15 cellular contexts compared by ENCODE assay signal in the genomic region with DNA sequence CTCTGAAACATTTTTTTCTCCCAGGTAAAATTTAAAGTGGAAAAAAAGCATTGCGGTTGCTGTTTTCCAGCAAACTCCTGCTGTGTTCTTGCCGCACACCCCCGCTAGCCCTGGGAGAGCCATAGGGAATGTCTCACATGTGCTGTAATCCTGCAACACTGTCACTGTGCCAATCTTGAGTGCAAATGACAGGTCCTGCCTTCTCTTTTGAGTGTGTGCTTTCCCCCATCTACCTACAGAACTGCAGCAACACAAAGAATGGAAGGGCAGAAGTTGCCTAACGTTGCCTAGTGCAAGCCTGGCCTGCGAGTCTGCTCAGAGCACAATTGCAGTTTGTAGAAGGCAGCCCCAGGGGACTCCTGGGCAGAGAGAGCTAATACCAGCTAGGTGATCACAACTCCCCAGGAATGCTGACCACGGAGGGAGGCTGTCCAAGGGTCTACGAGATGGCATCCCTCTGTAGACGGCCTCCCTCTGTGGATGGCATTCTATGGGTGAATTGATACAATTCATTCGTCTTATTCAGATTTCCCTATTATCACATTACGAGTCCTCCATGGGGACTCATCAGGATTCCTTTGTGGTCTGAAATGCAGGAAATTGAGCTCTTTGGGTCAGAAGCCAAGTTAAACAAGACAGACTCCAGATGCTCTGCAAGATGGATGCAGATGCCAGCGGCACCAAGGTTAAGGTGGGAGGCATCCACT.
A peak's percentile ranks its signal among the peaks of the same experiment; 100 is the strongest.
DNase-seq lines count a peak whose midpoint lies in the region; ATAC-seq and TF ChIP-seq lines count a peak whose summit lies in the region.
"Had no signal": no experiment of that assay in that cellular context is flagged by ENCODE, and none has a peak within 500 bp of the region (broad histone marks: within the 10 kb centered on the region; RNA-seq: fewer than 3 reads in every experiment).

No MANE protein-coding gene starts in this region.

- ATAC-seq in sciatic nerve (peak; percentile 56), HG03457 (IDR thresholded peaks at IDR 0.05; ENCODE audit: unreplicated experiment) (no peak), foreskin keratinocyte (no peak)
- no peak for ATAC-seq in stimulated activated naive CD8-positive, alpha-beta T cell treated with anti-CD3 and anti-CD28 coated beads, Interleukin-15, amount 100 ng/mL, for 72 hours
- ATAC-seq: HepG2, Panc1 had no signal

- DNase-seq in H4 (ENCODE audit: low spot score) (peak; percentile 68), T1000 (lab: John Stamatoyannopoulos, UW) (peak; percentile 73), fibroblast of the conjunctiva (ENCODE audit: low read depth) (peak; percentile 21), sciatic nerve (ENCODE audit: low spot score) (no peak), NOMO-1 (lab: John Stamatoyannopoulos, UW; ENCODE audit: unreplicated experiment in 2 of 2) (no peak), foreskin keratinocyte (no peak)
- no peak for DNase-seq in stimulated activated naive CD8-positive, alpha-beta T cell treated with anti-CD3 and anti-CD28 coated beads, Interleukin-15, amount 100 ng/mL, for 72 hours
- DNase-seq: Caco-2; stimulated activated CD4-positive, alpha-beta T cell treated with anti-CD3 and anti-CD28 coated beads, Interleukin-1b, Interleukin-23, amount 100 ng/mL, for 48 hours had no signal

- intact Hi-C loops in sciatic nerve (cut with DNase I): no loop called here

- no peak for TF ChIP-seq CTCF in foreskin keratinocyte (conservative IDR thresholded peaks at IDR 0.05)

- H3K27ac ChIP-seq in foreskin keratinocyte: no peak overlapping the region
- H3K27ac ChIP-seq: VCaP had no signal

- H3K4me1 Mint-ChIP-seq in stimulated activated naive CD8-positive, alpha-beta T cell treated with anti-CD3 and anti-CD28 coated beads, Interleukin-15, amount 100 ng/mL, for 72 hours: no peaks in the 10 kb centered on the region

- H3K4me1 ChIP-seq in foreskin keratinocyte: no peaks in the 10 kb centered on the region
- H3K4me1 ChIP-seq: Caco-2 had no signal

- no peak overlapping the region for H3K27ac Mint-ChIP-seq in stimulated activated naive CD8-positive, alpha-beta T cell treated with anti-CD3 and anti-CD28 coated beads, Interleukin-15, amount 100 ng/mL, for 72 hours
- H3K27ac Mint-ChIP-seq: activated T-helper 1 cell treated with anti-CD3 and anti-CD28 coated beads, Interleukin-12 subunit alpha, Interleukin-12 subunit beta, Interleukin-2, Interleukin-4 antibody, amounts not matched to agents 30 ng/mL and 10 ng/mL and 1 ng/mL, durations not matched to agents 14 hours and 24 hours and 36 hours; stimulated activated naive CD8-positive, alpha-beta T cell treated with anti-CD3 and anti-CD28 coated beads, Interleukin-15, Interleukin-2, amounts not matched to agents 100 ng/mL and 50 ng/mL, for 24 hours had no signal

- H3K4me3 Mint-ChIP-seq in stimulated activated naive CD8-positive, alpha-beta T cell treated with anti-CD3 and anti-CD28 coated beads, Interleukin-15, amount 100 ng/mL, for 72 hours: no peak overlapping the region
- H3K4me3 Mint-ChIP-seq: activated T-helper 1 cell treated with anti-CD3 and anti-CD28 coated beads, Interleukin-12 subunit alpha, Interleukin-12 subunit beta, Interleukin-2, Interleukin-4 antibody, amounts not matched to agents 30 ng/mL and 10 ng/mL and 1 ng/mL, durations not matched to agents 14 hours and 24 hours and 36 hours; stimulated activated naive CD8-positive, alpha-beta T cell treated with anti-CD3 and anti-CD28 coated beads, Interleukin-15, Interleukin-2, amounts not matched to agents 100 ng/mL and 50 ng/mL, for 24 hours had no signal

- H3K27me3 Mint-ChIP-seq in stimulated activated naive CD8-positive, alpha-beta T cell treated with anti-CD3 and anti-CD28 coated beads, Interleukin-15, amount 100 ng/mL, for 72 hours: peaks cover 50% of the 10 kb centered on the region

- no peaks in the 10 kb centered on the region for H3K27me3 ChIP-seq in foreskin keratinocyte

- no peaks in the 10 kb centered on the region for H3K9me3 Mint-ChIP-seq in stimulated activated naive CD8-positive, alpha-beta T cell treated with anti-CD3 and anti-CD28 coated beads, Interleukin-15, amount 100 ng/mL, for 72 hours
- H3K9me3 Mint-ChIP-seq: activated T-helper 1 cell treated with anti-CD3 and anti-CD28 coated beads, Interleukin-12 subunit alpha, Interleukin-12 subunit beta, Interleukin-2, Interleukin-4 antibody, amounts not matched to agents 30 ng/mL and 10 ng/mL and 1 ng/mL, durations not matched to agents 14 hours and 24 hours and 36 hours; stimulated activated naive CD8-positive, alpha-beta T cell treated with anti-CD3 and anti-CD28 coated beads, Interleukin-15, Interleukin-2, amounts not matched to agents 100 ng/mL and 50 ng/mL, for 24 hours had no signal

Comparison
In these comparisons a context has a peak if more than half of its experiments do, and no peak if none do; other contexts are left out.
1. DNase-seq: peak in H4 (single experiment), T1000 (single experiment) and fibroblast of the conjunctiva (single experiment); none in sciatic nerve (single experiment), stimulated activated naive CD8-positive, alpha-beta T cell treated with anti-CD3 and anti-CD28 coated beads, Interleukin-15, amount 100 ng/mL, for 72 hours (0 of 2), NOMO-1 (0 of 2) and foreskin keratinocyte (0 of 2).